1 cellular context compared by ENCODE assay signal in genomic region chr10:50316695-50317648, GRCh38.
TF ChIP-seq lines count a peak whose summit lies in the region.

No MANE protein-coding gene starts in this region.

TF ChIP-seq in K562, 482 proteins besides CTCF, POLR2A, EP300 and RAD21 (continued from another document and continues in another):
- TF ChIP-seq ZNF197 (CRISPR knock-in tag; IDR thresholded peaks at IDR 0.05; ENCODE audit: low read depth) (0 out of 2 replicates have a peak, but pooled peaks have one; percentile 16), ZKSCAN8 (CRISPR knock-in tag; IDR thresholded peaks at IDR 0.05) (no peak), NFE2L1 (tag; IDR thresholded peaks at IDR 0.05; ENCODE audit: borderline replicate concordance, low read depth) (no peak), POLR2AphosphoS5 (IDR thresholded peaks at IDR 0.05; ENCODE audit: control insufficient read depth, insufficient read depth, low read depth, low read length) (no peak), LEF1 (IDR thresholded peaks at IDR 0.05) (no peak), ZNF395 (CRISPR knock-in tag; IDR thresholded peaks at IDR 0.05) (no peak), BRF2 (IDR thresholded peaks at IDR 0.05; ENCODE audit: borderline replicate concordance, insufficient read depth, insufficient read length) (no peak), C11orf30 (IDR thresholded peaks at IDR 0.05; ENCODE audit: low read depth) (no peak), ELK1 (CRISPR knock-in tag; IDR thresholded peaks at IDR 0.05) (no peak), ETV1 (tag; conservative IDR thresholded peaks at IDR 0.05; ENCODE audit: low read depth) (0 out of 2 replicates have a peak, but pooled peaks have one; percentile 11), MCM2 (IDR thresholded peaks at IDR 0.05; ENCODE audit: low read depth) (no peak), ZBTB43 (CRISPR knock-in tag; IDR thresholded peaks at IDR 0.05) (no peak), ATF7 (IDR thresholded peaks at IDR 0.05) (0 out of 2 replicates have a peak, but pooled peaks have one; percentile 21), IFI16 (CRISPR knock-in tag; IDR thresholded peaks at IDR 0.05) (no peak), PHB (CRISPR knock-in tag; IDR thresholded peaks at IDR 0.05) (no peak), CXXC5 (CRISPR knock-in tag; IDR thresholded peaks at IDR 0.05) (peak; percentile 44), CHD1 (IDR thresholded peaks at IDR 0.05; ENCODE audit: low read length) (peak; percentile 55), HIVEP1 (CRISPR knock-in tag; IDR thresholded peaks at IDR 0.05) (no peak), SIN3A (IDR thresholded peaks at IDR 0.05; ENCODE audit: borderline replicate concordance in 2 of 2, control insufficient read depth in 1 of 2, low read depth in 2 of 2, low read length in 2 of 2) (no peak), RAD51 (IDR thresholded peaks at IDR 0.05; ENCODE audit: borderline replicate concordance, low read depth) (0 out of 2 replicates have a peak, but pooled peaks have one; percentile 2), HDGF (IDR thresholded peaks at IDR 0.05) (0 out of 2 replicates have a peak, but pooled peaks have one; percentile 52), SRF (CRISPR knock-in tag; IDR thresholded peaks at IDR 0.05) (no peak), L3MBTL2 (IDR thresholded peaks at IDR 0.05) (peak; percentile 20; the same call in 1 of the 2 replicates), KAT7 (CRISPR knock-in tag; IDR thresholded peaks at IDR 0.05; ENCODE audit: borderline replicate concordance) (no peak), FOXP1 (CRISPR knock-in tag; IDR thresholded peaks at IDR 0.05) (no peak), LCOR (CRISPR knock-in tag; IDR thresholded peaks at IDR 0.05) (no peak), ZNF311 (CRISPR knock-in tag; IDR thresholded peaks at IDR 0.05) (0 out of 2 replicates have a peak, but pooled peaks have one; percentile 23), ZNF165 (CRISPR knock-in tag; IDR thresholded peaks at IDR 0.05; ENCODE audit: borderline replicate concordance) (no peak), ZNF717 (CRISPR knock-in tag; IDR thresholded peaks at IDR 0.05) (no peak), DEAF1 (CRISPR knock-in tag; IDR thresholded peaks at IDR 0.05) (peak; percentile 33; the same call in 1 of the 2 replicates), LARP7 (IDR thresholded peaks at IDR 0.05) (no peak), FOXK1 (CRISPR knock-in tag; IDR thresholded peaks at IDR 0.05; ENCODE audit: borderline replicate concordance) (no peak), ZNF518B (CRISPR knock-in tag; IDR thresholded peaks at IDR 0.05) (no peak), HOXB6 (CRISPR knock-in tag; IDR thresholded peaks at IDR 0.05; ENCODE audit: borderline replicate concordance) (no peak), FOS (IDR thresholded peaks at IDR 0.05; ENCODE audit: extremely low read depth, insufficient read length) (no peak), MLLT1 (IDR thresholded peaks at IDR 0.05) (no peak; a peak in 1 of 4 replicates), ZNF24 (IDR thresholded peaks at IDR 0.05) (0 out of 2 replicates have a peak, but pooled peaks have one; percentile 6), AFF1 (IDR thresholded peaks at IDR 0.05; ENCODE audit: low read depth in 1 of 2, partially characterized antibody in 2 of 2) (no peak), PKNOX1 (IDR thresholded peaks at IDR 0.05) (no peak), TSHZ1 (CRISPR knock-in tag; IDR thresholded peaks at IDR 0.05) (0 out of 2 replicates have a peak, but pooled peaks have one; percentile 16)
